In the genomic region with DNA sequence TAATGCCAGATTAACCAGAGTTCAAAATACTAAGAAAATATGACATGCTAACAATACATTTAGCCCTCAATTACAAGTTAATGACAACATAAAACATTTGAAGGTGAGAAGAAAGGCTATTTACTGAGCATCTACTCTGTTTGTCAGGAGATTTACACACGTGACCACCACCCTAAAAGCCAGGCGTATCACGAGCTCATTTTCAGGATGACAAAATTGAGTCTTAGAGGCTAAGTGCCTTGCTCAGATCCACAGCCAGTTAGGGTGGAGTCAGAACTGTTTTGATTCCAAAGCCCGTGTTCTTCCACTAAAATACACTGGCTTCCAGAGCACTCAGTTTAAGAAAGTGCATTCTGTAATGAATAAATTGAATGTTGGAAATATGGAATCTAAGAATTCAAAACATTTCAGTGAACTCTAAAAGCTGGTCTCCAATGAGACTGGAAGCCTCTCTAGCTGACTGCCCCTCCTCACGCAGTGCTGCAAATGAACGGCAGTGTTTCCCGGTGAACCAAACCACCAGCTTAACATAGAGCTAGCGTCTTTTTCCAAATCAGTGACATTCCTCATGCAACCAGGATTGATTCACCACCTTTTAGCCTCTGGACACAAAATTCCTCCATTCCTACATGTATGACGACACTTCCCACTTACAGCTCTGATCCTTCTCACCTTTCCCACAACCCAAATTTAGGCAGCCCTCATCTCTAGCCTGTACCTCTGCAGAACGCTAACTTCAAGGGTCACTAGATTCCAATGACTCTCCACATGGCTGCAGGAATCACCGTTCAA, we compare ENCODE assay signal across 11 cellular contexts. TPM values are rescaled to one million over a fixed set of nuclear protein-coding genes. Genes with fewer than 3 reads are reported as not detected.
DNase-seq lines count a peak whose midpoint lies in the region; ATAC-seq, FAIRE-seq and TF ChIP-seq lines count a peak whose summit lies in the region.
"Had no signal": no experiment of that assay in that cellular context is flagged by ENCODE, and none has a peak within 500 bp of the region (broad histone marks: within the 10 kb centered on the region; RNA-seq: fewer than 3 reads in every experiment).

No MANE protein-coding gene starts in this region.

- no CpG with 5 or more reads among the region's 11 CpGs for WGBS in neuronal stem cell (ENCODE audit: extremely low coverage in 2 of 2, insufficient read length in 2 of 2, insufficient replicate concordance in 1 of 2), 2 donors

- H3K79me1 ChIP-seq in neuronal stem cell (ENCODE audit: low read depth, low read length) = peaks cover 2% of the 10 kb centered on the region

- H3K36me3 ChIP-seq in CD4-positive, CD25-positive, alpha-beta regulatory T cell (ENCODE audit: control insufficient read depth, insufficient read depth, low read length) = peaks cover 12% of the 10 kb centered on the region
- peaks cover 2 to 24% of the 10 kb centered on the region in 2 donors for H3K36me3 ChIP-seq in neuronal stem cell (replicated peaks in 1 of 2; ENCODE audit: control insufficient read depth in 2 of 2, insufficient read depth in 2 of 2, low read length in 2 of 2)
- H3K36me3 ChIP-seq in MM.1S (replicated peaks; ENCODE audit: insufficient read depth, low read length) = no peaks in the 10 kb centered on the region

- H3K18ac ChIP-seq in neuronal stem cell (ENCODE audit: low read length) = no peak overlapping the region

- H2BK120ac ChIP-seq in neuronal stem cell (ENCODE audit: low read depth, low read length) = no peak overlapping the region

- no peak overlapping the region for H4K91ac ChIP-seq in neuronal stem cell (ENCODE audit: low read depth, low read length, poor library complexity)

- H3F3A ChIP-seq in MM.1S (ENCODE audit: insufficient read depth, low read length) = no peaks in the 10 kb centered on the region

- peaks cover 60% of the 10 kb centered on the region for H3K79me2 ChIP-seq in MM.1S (ENCODE audit: low read length)

- no peak overlapping the region for H3K23ac ChIP-seq in neuronal stem cell (ENCODE audit: low read depth, low read length, poor library complexity)

- no peak overlapping the region for H3K27ac ChIP-seq in CD4-positive, CD25-positive, alpha-beta regulatory T cell (ENCODE audit: insufficient read depth, low read length, poor library complexity, severe bottlenecking)
- H3K27ac ChIP-seq in neuronal stem cell (replicated peaks; ENCODE audit: low read length) = no peak overlapping the region
- no peak overlapping the region for H3K27ac ChIP-seq in MM.1S (ENCODE audit: low read length)

- no peak overlapping the region for H2AFZ ChIP-seq in neuronal stem cell (ENCODE audit: low read length)
- H2AFZ ChIP-seq in MM.1S (ENCODE audit: low read length) = no peak overlapping the region

- H3K4me1 Mint-ChIP-seq in CD4-positive, CD25-positive, alpha-beta regulatory T cell = peaks cover 27 to 86% (median 58%) of the 10 kb centered on the region in 4 donors
- H3K4me1 Mint-ChIP-seq in progenitor cell of endocrine pancreas (ENCODE audit: low read depth) = peaks cover 59% of the 10 kb centered on the region

- H3K4me2 ChIP-seq in neuronal stem cell (ENCODE audit: insufficient read depth, low read length, poor library complexity, severe bottlenecking) = no peak overlapping the region
- no peak overlapping the region for H3K4me2 ChIP-seq in MM.1S (ENCODE audit: low read depth, low read length)

- no peak for TF ChIP-seq CTCF in fibroblast of mammary gland (conservative IDR thresholded peaks at IDR 0.05; ENCODE audit: control insufficient read depth, insufficient read depth, low read depth, low read length)
- TF ChIP-seq CTCF in progenitor cell of endocrine pancreas (IDR thresholded peaks at IDR 0.05; ENCODE audit: unreplicated experiment) = no peak
- TF ChIP-seq CTCF in MM.1S (IDR thresholded peaks at IDR 0.05; ENCODE audit: low read length) = no peak
- TF ChIP-seq CTCF in D721Med (IDR thresholded peaks at IDR 0.05; ENCODE audit: insufficient read depth, missing control alignments) = no peak

- H3K9me3 ChIP-seq in CD4-positive, CD25-positive, alpha-beta regulatory T cell (ENCODE audit: control insufficient read depth in 2 of 2, low read length in 2 of 2) = no peaks in the 10 kb centered on the region
- H3K9me3 ChIP-seq in neuronal stem cell (replicated peaks in 1 of 2; ENCODE audit: control insufficient read depth in 2 of 2, insufficient read depth in 1 of 2, low read depth in 1 of 2, low read length in 2 of 2) = no peaks in the 10 kb centered on the region
- H3K9me3 ChIP-seq in MM.1S (replicated peaks; ENCODE audit: insufficient read depth, low read length) = no peaks in the 10 kb centered on the region

- no peak overlapping the region for H3K14ac ChIP-seq in neuronal stem cell (ENCODE audit: low read length)

- H3K4me1 ChIP-seq in CD4-positive, CD25-positive, alpha-beta regulatory T cell (ENCODE audit: control insufficient read depth, insufficient read depth, low read length, poor library complexity, severe bottlenecking) = peaks cover 33% of the 10 kb centered on the region
- H3K4me1 ChIP-seq in neuronal stem cell (ENCODE audit: control insufficient read depth in 2 of 2, insufficient read depth in 1 of 2, low read depth in 1 of 2, low read length in 2 of 2) (peaks cover 5 to 19% of the 10 kb centered on the region in 2 donors), MM.1S (ENCODE audit: low read length) (no peaks in the 10 kb centered on the region; the same call in 1 of the 2 replicates)

- H3K36me3 Mint-ChIP-seq in CD4-positive, CD25-positive, alpha-beta regulatory T cell = peaks cover 7% of the 10 kb centered on the region
- H3K36me3 Mint-ChIP-seq in progenitor cell of endocrine pancreas (ENCODE audit: insufficient read depth) = peaks cover 2% of the 10 kb centered on the region

- no peaks in the 10 kb centered on the region for H3K9me3 Mint-ChIP-seq in CD4-positive, CD25-positive, alpha-beta regulatory T cell
- H3K9me3 Mint-ChIP-seq in progenitor cell of endocrine pancreas (ENCODE audit: low read depth) = no peaks in the 10 kb centered on the region

- H2BK5ac ChIP-seq in neuronal stem cell (ENCODE audit: low read length) = no peak overlapping the region

- H3K27ac Mint-ChIP-seq in CD4-positive, CD25-positive, alpha-beta regulatory T cell = peak overlapping the region in 1 of 3 donors; percentile 62
- H3K27ac Mint-ChIP-seq in progenitor cell of endocrine pancreas = peak overlapping the region; percentile 68

- no peaks in the 10 kb centered on the region for H4K20me1 ChIP-seq in MM.1S (ENCODE audit: insufficient read depth, low read length)

- no peak overlapping the region for H4K8ac ChIP-seq in neuronal stem cell (ENCODE audit: low read depth, low read length)

- H3K4ac ChIP-seq in neuronal stem cell (ENCODE audit: low read length) = no peak overlapping the region

- in situ Hi-C loops in SK-MEL-5 (cut with HindIII; ENCODE audit: low pct_unique_long_range_greater_than_20kb, low sequenced_read_pairs) = no loop called here

- H2BK15ac ChIP-seq in neuronal stem cell (ENCODE audit: low read length) = no peak overlapping the region

- no peak overlapping the region for H3K4me3 ChIP-seq in CD4-positive, CD25-positive, alpha-beta regulatory T cell (ENCODE audit: low read depth, low read length)
- H3K4me3 ChIP-seq in fibroblast of mammary gland (ENCODE audit: control insufficient read depth, low read depth, low read length) (no peak overlapping the region), neuronal stem cell (ENCODE audit: low read length in 2 of 2) (no peak overlapping the region), MM.1S (ENCODE audit: low read length) (no peak overlapping the region)

- peak overlapping the region in 3 of 4 donors; percentile 10 to 52 (median 43) for H3K4me3 Mint-ChIP-seq in CD4-positive, CD25-positive, alpha-beta regulatory T cell
- H3K4me3 Mint-ChIP-seq in progenitor cell of endocrine pancreas (ENCODE audit: low read depth) = no peak overlapping the region

- no peak for DNase-seq in CD4-positive, CD25-positive, alpha-beta regulatory T cell
- DNase-seq in SK-MEL-5 (ENCODE audit: low read depth, low spot score) (peak; percentile 43), fibroblast of mammary gland (ENCODE audit: low read depth) (peak; percentile 75), progenitor cell of endocrine pancreas (ENCODE audit: low spot score, unreplicated experiment) (no peak), neuronal stem cell (ENCODE audit: low spot score) (no peak), MM.1S (no peak), putamen (ENCODE audit: low spot score) (no peak), D721Med (ENCODE audit: insufficient read length, low spot score) (no peak)
- DNase-seq: DMS53; SHP77; stimulated activated CD4-positive, alpha-beta T cell treated with anti-CD3 and anti-CD28 coated beads, Interleukin-1b, Interleukin-23, amount 100 ng/mL, for 48 hours had no signal

- no peaks in the 10 kb centered on the region for H3K27me3 ChIP-seq in CD4-positive, CD25-positive, alpha-beta regulatory T cell (ENCODE audit: control insufficient read depth, insufficient read depth, low read length)
- H3K27me3 ChIP-seq in neuronal stem cell (ENCODE audit: control insufficient read depth in 3 of 3, insufficient read depth in 3 of 3, low read depth in 1 of 3, low read length in 3 of 3) (no peaks in the 10 kb centered on the region), MM.1S (replicated peaks; ENCODE audit: insufficient read depth, low read length) (no peaks in the 10 kb centered on the region)

- H3K27me3 Mint-ChIP-seq in CD4-positive, CD25-positive, alpha-beta regulatory T cell = no peaks in the 10 kb centered on the region
- H3K27me3 Mint-ChIP-seq in progenitor cell of endocrine pancreas = no peaks in the 10 kb centered on the region

- H3K9me2 ChIP-seq in MM.1S (replicated peaks; ENCODE audit: insufficient read depth, low read length) = no peaks in the 10 kb centered on the region

- H3K9ac ChIP-seq in neuronal stem cell (ENCODE audit: low read depth, low read length, poor library complexity) (no peak overlapping the region), MM.1S (ENCODE audit: low read length) (no peak overlapping the region)

- H2BK12ac ChIP-seq in neuronal stem cell (ENCODE audit: low read length) = no peak overlapping the region

- no peak for FAIRE-seq in D721Med (lab: Jason Lieb, UNC)

- ATAC-seq in CD4-positive, CD25-positive, alpha-beta regulatory T cell (ENCODE audit: low read depth in 2 of 2) = no peak

- H2AK5ac ChIP-seq in neuronal stem cell (ENCODE audit: low read depth, low read length) = no peak overlapping the region

RNA-seq across cellular contexts. Expression of a gene that starts 5.9 kb away (rescaled TPM):
- 42.6 TPM for total RNA-seq in CD4-positive, CD25-positive, alpha-beta regulatory T cell
- polyA plus RNA-seq in CD4-positive, CD25-positive, alpha-beta regulatory T cell = 10 to 100 TPM; 26.0 to 38.9 (median 37.1) TPM
- total RNA-seq in SK-MEL-5 (2014; rRNA removed; shearing (Covaris generic)) = 45.1 and 49.1 TPM in 2 replicates
- polyA plus RNA-seq in SK-MEL-5 (2015; cell fraction: cytosol; rRNA removed) = 57.6 and 67.2 TPM in 2 replicates
- 45.2 and 52.3 TPM in 2 replicates for polyA plus RNA-seq in SK-MEL-5 (2015; cell fraction: nucleus; rRNA removed)
- total RNA-seq in progenitor cell of endocrine pancreas = 67.3 TPM in 2 replicates
- polyA plus RNA-seq in neuronal stem cell (2013, experiment 1 of 2) = 32.5 TPM
- 32.9 TPM for polyA plus RNA-seq in neuronal stem cell (2013, experiment 2 of 2)

RNA-seq across cellular contexts. Expression of a gene that starts 22.1 kb away (rescaled TPM):
- 7.5 TPM for total RNA-seq in CD4-positive, CD25-positive, alpha-beta regulatory T cell
- 1 to 10 TPM; 1.5 to 3.9 (median 3.3) TPM for polyA plus RNA-seq in CD4-positive, CD25-positive, alpha-beta regulatory T cell
- 2.4 and 2.9 TPM in 2 replicates for total RNA-seq in SK-MEL-5 (2014; rRNA removed; shearing (Covaris generic))
- 4.2 and 6.0 TPM in 2 replicates for polyA plus RNA-seq in SK-MEL-5 (2015; cell fraction: cytosol; rRNA removed)
- 4.3 and 5.6 TPM in 2 replicates for polyA plus RNA-seq in SK-MEL-5 (2015; cell fraction: nucleus; rRNA removed)
- 15.2 and 16.3 TPM in 2 replicates for total RNA-seq in progenitor cell of endocrine pancreas
- polyA plus RNA-seq in neuronal stem cell (2013, experiment 1 of 2) = 4.4 TPM
- 5.5 TPM for polyA plus RNA-seq in neuronal stem cell (2013, experiment 2 of 2)

Comparison
In these comparisons a context has a peak if more than half of its experiments do, and no peak if none do; other contexts are left out.
1. DNase-seq: peak in SK-MEL-5 (single experiment) and fibroblast of mammary gland (single experiment); none in CD4-positive, CD25-positive, alpha-beta regulatory T cell (0 of 3), progenitor cell of endocrine pancreas (single experiment), neuronal stem cell (single experiment), MM.1S (single experiment), putamen (single experiment) and D721Med (single experiment).